In genomic region chr5:153671653-153672346, GRCh38 we compare ENCODE assay signal across 19 cellular contexts.
"Had no signal": no experiment of that assay in that cellular context is flagged by ENCODE, and none has a peak within 500 bp of the region (broad histone marks: within the 10 kb centered on the region; RNA-seq: fewer than 3 reads in every experiment).

No MANE protein-coding gene starts in this region.

- H3K4me1 Mint-ChIP-seq: central memory CD8-positive, alpha-beta T cell; naive B cell; nephron had no signal

- H3K9me3 ChIP-seq: left lung, psoas muscle, sigmoid colon, stomach, thoracic aorta, transverse colon had no signal

- H3K9ac ChIP-seq: parathyroid adenoma had no signal

- H3K27me3 ChIP-seq: left lung, sigmoid colon, stomach, transverse colon had no signal

- FAIRE-seq: frontal cortex had no signal

- H3K27ac ChIP-seq: left lung, parathyroid adenoma, psoas muscle, sigmoid colon, stomach, thoracic aorta, transverse colon had no signal

- DNase-seq: islet precursor cell; left lung; mesendoderm; naive B cell; psoas muscle; retina; sigmoid colon; stimulated activated CD4-positive, alpha-beta T cell treated with anti-CD3 and anti-CD28 coated beads, Interleukin-12 subunit alpha, Interleukin-12 subunit beta, amount 100 ng/mL, for 4 hours; stimulated activated naive CD4-positive, alpha-beta T cell; stomach; substantia nigra; transverse colon had no signal

- H3K4me3 Mint-ChIP-seq: central memory CD8-positive, alpha-beta T cell; naive B cell; nephron had no signal

- H3K79me2 ChIP-seq: parathyroid adenoma had no signal

- H3K4me1 ChIP-seq: left lung, parathyroid adenoma, psoas muscle, sigmoid colon, stomach, transverse colon had no signal

- H3K9me3 Mint-ChIP-seq: nephron had no signal

- H3K4me3 ChIP-seq: left lung, lung, psoas muscle, sigmoid colon, skin epidermis, stomach, thoracic aorta, transverse colon had no signal

- H3K27me3 Mint-ChIP-seq: central memory CD8-positive, alpha-beta T cell; naive B cell had no signal

- H3K36me3 Mint-ChIP-seq: naive B cell had no signal

- H3K27ac Mint-ChIP-seq: naive B cell, nephron had no signal

- H3K36me3 ChIP-seq: left lung, sigmoid colon, stomach, thoracic aorta, transverse colon had no signal
